Comparison of ENCODE assay signal across 8 cellular contexts in genomic region chr17:1462164-1463112, GRCh38. TPM values are rescaled to one million over a fixed set of nuclear protein-coding genes. Genes with fewer than 3 reads are reported as not detected.
DNase-seq lines count a peak whose midpoint lies in the region; ATAC-seq and TF ChIP-seq lines count a peak whose summit lies in the region.

No MANE protein-coding gene starts in this region.

- H3K36me3 ChIP-seq in RWPE2 (ENCODE audit: low read depth) (peaks cover 6% of the 10 kb centered on the region; the same call in 1 of the 2 replicates), heart left ventricle (peaks cover 0 to 46% (median 35%) of the 10 kb centered on the region in 9 donors), subcutaneous abdominal adipose tissue (ENCODE audit: control insufficient read depth in 5 of 5, insufficient read depth in 5 of 5, low read length in 5 of 5) (peaks cover 0 to 37% (median 32%) of the 10 kb centered on the region in 5 donors)

- DNase-seq in activated naive CD4-positive, alpha-beta T cell treated with anti-CD3 and anti-CD28 coated beads, Interleukin-2, amount 50 U/mL, for 72 hours (ENCODE audit: low spot score in 2 of 2) = no peak
- no peak for DNase-seq in activated naive CD4-positive, alpha-beta T cell treated with anti-CD3 and anti-CD28 coated beads, Interleukin-2, amount 50 U/mL, for 16 hours
- DNase-seq in RWPE2 (ENCODE audit: low spot score) (no peak), heart left ventricle (peak in 1 of 5 donors; percentile 56), coronary artery (ENCODE audit: low spot score) (no peak)

- H3K27me3 ChIP-seq in RWPE2 (ENCODE audit: insufficient read depth, poor library complexity, severe bottlenecking) (no peaks in the 10 kb centered on the region), heart left ventricle (no peaks in the 10 kb centered on the region), subcutaneous abdominal adipose tissue (ENCODE audit: control insufficient read depth in 5 of 5, insufficient read depth in 4 of 5, low read length in 5 of 5) (no peaks in the 10 kb centered on the region)

- no peak overlapping the region for H3K9ac ChIP-seq in subcutaneous abdominal adipose tissue (ENCODE audit: low read length in 5 of 5)

- peak in 1 of 2 donors; percentile 17 for ATAC-seq in activated naive CD4-positive, alpha-beta T cell treated with anti-CD3 and anti-CD28 coated beads, Interleukin-2, amount 50 U/mL, for 72 hours
- ATAC-seq in RWPE2 (ENCODE audit: low read depth) (no peak), heart left ventricle (peak in 1 of 4 donors; percentile 27), GM21423 (IDR thresholded peaks at IDR 0.05; ENCODE audit: unreplicated experiment) (no peak), GM21737 (IDR thresholded peaks at IDR 0.05; ENCODE audit: unreplicated experiment) (no peak)

- H3K36me3 Mint-ChIP-seq in activated naive CD4-positive, alpha-beta T cell treated with anti-CD3 and anti-CD28 coated beads, Interleukin-2, amount 50 U/mL, for 72 hours = peaks cover 0 to 6% of the 10 kb centered on the region in 2 donors

- H3K9me3 Mint-ChIP-seq in activated naive CD4-positive, alpha-beta T cell treated with anti-CD3 and anti-CD28 coated beads, Interleukin-2, amount 50 U/mL, for 72 hours = no peaks in the 10 kb centered on the region

- H3K9me3 ChIP-seq in RWPE2 (ENCODE audit: severe bottlenecking) = no peaks in the 10 kb centered on the region
- no peaks in the 10 kb centered on the region for H3K9me3 ChIP-seq in heart left ventricle
- no peaks in the 10 kb centered on the region for H3K9me3 ChIP-seq in subcutaneous abdominal adipose tissue (ENCODE audit: control insufficient read depth in 5 of 5, low read length in 5 of 5)

- WGBS in heart left ventricle, 4 donors = 64 to 67% (median 66%) methylated on average over 33 of the region's 33 CpGs

- TF ChIP-seq POLR2A in heart left ventricle (IDR thresholded peaks at IDR 0.05) = no peak

- peak overlapping the region; percentile 66 to 92 for H3K27ac Mint-ChIP-seq in activated naive CD4-positive, alpha-beta T cell treated with anti-CD3 and anti-CD28 coated beads, Interleukin-2, amount 50 U/mL, for 72 hours

- intact Hi-C loops in heart left ventricle (cut with DNase I) = no loop called here

- H3K4me3 ChIP-seq in RWPE2 (ENCODE audit: severe bottlenecking) (no peak overlapping the region), heart left ventricle (no peak overlapping the region), subcutaneous abdominal adipose tissue (ENCODE audit: low read depth in 1 of 5, low read length in 5 of 5) (no peak overlapping the region), coronary artery (no peak overlapping the region)

- peaks cover 7% of the 10 kb centered on the region for H3K4me1 ChIP-seq in RWPE2 (ENCODE audit: insufficient read depth, poor library complexity, severe bottlenecking)
- peaks cover 0 to 49% (median 24%) of the 10 kb centered on the region in 12 donors for H3K4me1 ChIP-seq in heart left ventricle
- H3K4me1 ChIP-seq in subcutaneous abdominal adipose tissue (ENCODE audit: control insufficient read depth in 5 of 5, insufficient read depth in 5 of 5, low read length in 5 of 5) = peaks cover 0 to 37% (median 29%) of the 10 kb centered on the region in 5 donors

- TF ChIP-seq CTCF in RWPE2 (IDR thresholded peaks at IDR 0.05; ENCODE audit: poor library complexity, severe bottlenecking) (no peak), heart left ventricle (IDR thresholded peaks at IDR 0.05) (no peak), coronary artery (IDR thresholded peaks at IDR 0.05) (no peak)

- peak overlapping the region; percentile 32 for H3K27ac ChIP-seq in RWPE2 (ENCODE audit: poor library complexity, severe bottlenecking)
- H3K27ac ChIP-seq in heart left ventricle = peak overlapping the region in 10 of 12 donors; percentile 6 to 55 (median 23)
- H3K27ac ChIP-seq in subcutaneous abdominal adipose tissue (ENCODE audit: low read depth, low read length) = peak overlapping the region; percentile 24
- H3K27ac ChIP-seq in coronary artery = no peak overlapping the region

RNA-seq across cellular contexts. Expression of gene CRK, which starts 6.4 kb away (rescaled TPM):
- total RNA-seq in activated naive CD4-positive, alpha-beta T cell treated with anti-CD3 and anti-CD28 coated beads, Interleukin-2, amount 50 U/mL, for 72 hours = 10 to 100 TPM; 12.5 to 17.7 TPM
- 10 to 100 TPM; 28.8 to 47.0 (median 42.2) TPM for total RNA-seq in heart left ventricle
- polyA plus RNA-seq in heart left ventricle = 10 to 100 TPM; 17.0 to 49.0 TPM

RNA-seq across cellular contexts. Expression of gene MYO1C, which starts 30.0 kb away (rescaled TPM):
- total RNA-seq in activated naive CD4-positive, alpha-beta T cell treated with anti-CD3 and anti-CD28 coated beads, Interleukin-2, amount 50 U/mL, for 72 hours = 10 to 100 TPM; 10.6 to 32.2 TPM
- total RNA-seq in heart left ventricle = 100 to 1,000 TPM; 127 to 259 (median 174) TPM
- polyA plus RNA-seq in heart left ventricle = 100 to 1,000 TPM in 1 of 2 donors, 10 to 100 TPM in 1; 89.6 to 188 TPM

RNA-seq across cellular contexts. Expression of gene INPP5K, which starts 54.0 kb away (rescaled TPM):
- total RNA-seq in activated naive CD4-positive, alpha-beta T cell treated with anti-CD3 and anti-CD28 coated beads, Interleukin-2, amount 50 U/mL, for 72 hours = 10 to 100 TPM; 20.7 to 35.1 TPM
- total RNA-seq in heart left ventricle = 100 to 1,000 TPM in 1 of 9 donors, 10 to 100 TPM in 8; 28.4 to 128 (median 33.4) TPM
- 10 to 100 TPM; 21.9 to 68.4 TPM for polyA plus RNA-seq in heart left ventricle

Comparison
In these comparisons a context has a peak if more than half of its experiments do, and no peak if none do; other contexts are left out.
1. H3K27ac ChIP-seq: peak in RWPE2 (single experiment), heart left ventricle (10 of 12) and subcutaneous abdominal adipose tissue (single experiment); none in coronary artery (0 of 2).